ENCODE assay signal across 1 cellular context in genomic region chr16:75648265-75649076, GRCh38.
A peak's percentile ranks its signal among the peaks of the same experiment; 100 is the strongest.
TF ChIP-seq lines count a peak whose summit lies in the region.

No MANE protein-coding gene starts in this region.

TF ChIP-seq in endothelial cell of umbilical vein, 7 proteins besides CTCF, POLR2A, EP300 and RAD21:
- TF ChIP-seq MAX (IDR thresholded peaks at IDR 0.05; ENCODE audit: insufficient read depth, insufficient read length) = no peak
- peak; percentile 35 for TF ChIP-seq POLR2AphosphoS5 (IDR thresholded peaks at IDR 0.05; ENCODE audit: insufficient read depth, low read depth, low read length)
- TF ChIP-seq FOS (IDR thresholded peaks at IDR 0.05; ENCODE audit: borderline replicate concordance, insufficient read depth, low read length) = no peak
